8 cellular contexts compared by ENCODE assay signal in the genomic region with DNA sequence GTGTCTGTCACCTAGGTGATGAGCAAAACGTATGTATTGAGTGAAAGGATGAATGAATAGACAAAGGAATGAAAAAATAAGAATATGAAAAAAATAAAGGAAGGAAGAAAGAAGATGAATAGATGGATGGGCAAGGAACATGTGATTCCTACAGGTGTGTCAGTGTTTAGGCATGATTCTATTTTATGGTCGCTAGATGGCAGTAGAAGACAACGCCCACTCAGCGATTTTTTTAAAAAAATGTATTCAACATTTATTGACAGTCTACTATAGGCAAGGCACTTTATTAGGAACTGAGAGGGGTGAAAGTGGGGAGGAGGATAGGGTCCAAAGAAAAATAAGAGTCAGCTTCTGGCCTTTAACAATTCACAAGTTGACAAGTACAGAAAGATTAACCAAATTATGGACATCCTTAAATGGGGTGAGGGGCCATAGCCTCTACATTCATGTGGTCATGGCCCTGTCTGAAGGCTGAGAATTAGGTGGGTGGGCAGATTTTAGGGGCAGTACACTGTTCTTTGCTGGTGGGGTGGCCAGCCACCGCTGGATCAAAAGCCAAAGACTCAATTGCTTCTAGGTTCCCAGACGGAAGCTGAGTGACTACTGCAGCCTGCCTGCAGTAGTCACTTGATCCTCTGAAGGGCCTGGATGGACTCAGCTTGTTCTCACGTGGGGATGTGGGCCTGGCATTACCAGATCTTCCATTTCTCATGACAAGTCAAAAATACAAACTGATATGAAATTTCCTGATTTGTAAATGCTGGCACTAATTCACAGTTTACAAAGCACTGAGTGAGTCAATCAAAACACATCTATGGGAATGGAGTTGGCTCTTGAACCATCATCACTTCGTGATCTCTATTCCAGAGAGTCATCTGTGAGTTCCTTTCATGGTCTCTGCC.
DNase-seq lines count a peak whose midpoint lies in the region; ATAC-seq, FAIRE-seq and TF ChIP-seq lines count a peak whose summit lies in the region.

No MANE protein-coding gene starts in this region.

- peak; percentile 30 for DNase-seq in AG08395 (ENCODE audit: low spot score)
- DNase-seq in GM10248 (ENCODE audit: extremely low spot score): no peak
- DNase-seq in NCI-H2196 (lab: John Stamatoyannopoulos, UW; ENCODE audit: unreplicated experiment): peak; percentile 7
- DNase-seq in bronchial epithelial cell (ENCODE audit: low read depth): peak; percentile 53
- DNase-seq in mucosa of descending colon: no peak
- no peak for DNase-seq in COR-L47 (lab: John Stamatoyannopoulos, UW)
- no peak for DNase-seq in effector memory CD4-positive, alpha-beta T cell
- no peak for DNase-seq in stimulated activated CD4-positive, alpha-beta T cell treated with anti-CD3 and anti-CD28 coated beads, Interleukin-2, amount 100 ng/mL, for 24 hours

- FAIRE-seq in bronchial epithelial cell (lab: Jason Lieb, UNC): no peak

- H3K9me3 ChIP-seq in mucosa of descending colon: no peaks in the 10 kb centered on the region
- no peaks in the 10 kb centered on the region for H3K9me3 ChIP-seq in effector memory CD4-positive, alpha-beta T cell (ENCODE audit: control insufficient read depth, low read length)

- peaks cover 17% of the 10 kb centered on the region for H3K4me1 ChIP-seq in mucosa of descending colon (ENCODE audit: low read depth)
- peaks cover 25% of the 10 kb centered on the region for H3K4me1 ChIP-seq in effector memory CD4-positive, alpha-beta T cell (ENCODE audit: control insufficient read depth, insufficient read depth, low read length, poor library complexity, severe bottlenecking)

- TF ChIP-seq CTCF in GM10248 (IDR thresholded peaks at IDR 0.05; ENCODE audit: control extremely low read depth, extremely low read depth, low read depth, missing control alignments): peak; percentile 63
- TF ChIP-seq CTCF in bronchial epithelial cell (IDR thresholded peaks at IDR 0.05; ENCODE audit: insufficient read depth, low read length, severe bottlenecking): peak; percentile 69
- TF ChIP-seq CTCF in mucosa of descending colon (IDR thresholded peaks at IDR 0.05): peak; percentile 51

- POLR2A ChIA-PET in GM10248 (lab: Yijun Ruan, JAX): no interaction called here

- peak; percentile 38 for ATAC-seq in mucosa of descending colon

- intact Hi-C loops in mucosa of descending colon (cut with DNase I, micrococcal nuclease): loop anchor here (5.0 to 10.0 kb wide), 2 partner anchors 459 to 462 kb away; a partner anchor contains a TSS

- no peak overlapping the region for H3K27ac ChIP-seq in effector memory CD4-positive, alpha-beta T cell (ENCODE audit: insufficient read depth, low read length, poor library complexity, severe bottlenecking)

- H3K27me3 ChIP-seq in bronchial epithelial cell (ENCODE audit: control insufficient read depth, insufficient read depth, low read length): peaks cover 2% of the 10 kb centered on the region
- H3K27me3 ChIP-seq in effector memory CD4-positive, alpha-beta T cell (replicated peaks; ENCODE audit: control insufficient read depth, insufficient read depth, low read length, poor library complexity, severe bottlenecking): no peaks in the 10 kb centered on the region

- H3K4me3 ChIP-seq in bronchial epithelial cell (ENCODE audit: low read depth, low read length) (no peak overlapping the region), mucosa of descending colon (no peak overlapping the region)
- no peak overlapping the region for H3K4me3 ChIP-seq in effector memory CD4-positive, alpha-beta T cell (ENCODE audit: insufficient read depth, low read depth, low read length, poor library complexity, severe bottlenecking)

- CTCF ChIA-PET in GM10248 (lab: Yijun Ruan, JAX): interaction anchor here (0.6 to 7.4 kb wide), 37 partner anchors 10 to 1269 kb away, joined by 3 to 146 read pairs (median 4); no protein-coding TSS in a partner anchor

- H3K36me3 ChIP-seq in bronchial epithelial cell (ENCODE audit: control insufficient read depth, insufficient read depth, low read length) (no peaks in the 10 kb centered on the region), mucosa of descending colon (ENCODE audit: low read depth) (no peaks in the 10 kb centered on the region)
- no peaks in the 10 kb centered on the region for H3K36me3 ChIP-seq in effector memory CD4-positive, alpha-beta T cell (ENCODE audit: control insufficient read depth, insufficient read depth, low read length)

Comparison
In these comparisons a context has a peak if more than half of its experiments do, and no peak if none do; other contexts are left out.
1. DNase-seq: peak in AG08395 (single experiment), NCI-H2196 (single experiment) and bronchial epithelial cell (single experiment); none in GM10248 (single experiment), mucosa of descending colon (0 of 3), COR-L47 (single experiment), effector memory CD4-positive, alpha-beta T cell (0 of 3) and stimulated activated CD4-positive, alpha-beta T cell treated with anti-CD3 and anti-CD28 coated beads, Interleukin-2, amount 100 ng/mL, for 24 hours (0 of 2).
2. Peak in every context shown above with its lines, with median percentiles within 50 percentile points of each other: CTCF ChIP-seq.